10 cellular contexts compared by ENCODE assay signal in the genomic region with DNA sequence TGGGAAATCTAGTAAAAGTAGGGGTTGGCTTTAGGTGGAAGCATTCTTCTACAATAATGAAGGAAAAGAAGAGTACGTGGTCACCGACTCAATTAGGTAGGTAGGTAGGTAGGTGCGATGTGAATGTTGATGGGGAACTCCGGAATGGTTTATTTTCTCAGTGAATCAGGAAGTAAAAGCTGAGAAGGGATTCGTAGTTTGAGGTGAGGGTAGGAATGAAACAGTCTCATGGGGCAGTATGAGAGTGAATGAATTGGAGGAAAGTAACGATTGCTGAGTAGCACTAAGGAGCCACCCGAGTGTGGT. TPM values are rescaled to one million over a fixed set of nuclear protein-coding genes. Genes with fewer than 3 reads are reported as not detected.
DNase-seq lines count a peak whose midpoint lies in the region; ATAC-seq and TF ChIP-seq lines count a peak whose summit lies in the region.
"Had no signal": no experiment of that assay in that cellular context is flagged by ENCODE, and none has a peak within 500 bp of the region (broad histone marks: within the 10 kb centered on the region; RNA-seq: fewer than 3 reads in every experiment).

No MANE protein-coding gene starts in this region.

- no peak for DNase-seq in BE2C
- DNase-seq in coronary artery (ENCODE audit: low spot score), result no peak
- no peak for DNase-seq in naive B cell
- no peak for DNase-seq in COLO668 (lab: John Stamatoyannopoulos, UW; ENCODE audit: unreplicated experiment)
- no peak for DNase-seq in NCI-H510A (lab: John Stamatoyannopoulos, UW)
- DNase-seq in activated CD8-positive, alpha-beta memory T cell treated with anti-CD3 and anti-CD28 coated beads for 24 hours, result no peak

- H3K4me3 ChIP-seq in BE2C (ENCODE audit: low read depth, low read length), result peak overlapping the region; percentile 65
- H3K4me3 ChIP-seq in coronary artery, result peak overlapping the region; percentile 56

- no peaks in the 10 kb centered on the region for H3K9me3 Mint-ChIP-seq in naive B cell
- H3K9me3 Mint-ChIP-seq: natural killer cell had no signal

- H3K36me3 ChIP-seq in BE2C, result no peaks in the 10 kb centered on the region; the same call in none of the 2 replicates

- peak; percentile 3 for ATAC-seq in HG03280 (IDR thresholded peaks at IDR 0.05; ENCODE audit: unreplicated experiment)
- ATAC-seq in naive B cell (ENCODE audit: low read depth in 2 of 2), result peak; percentile 40 to 45
- ATAC-seq in GM21529 (IDR thresholded peaks at IDR 0.05; ENCODE audit: unreplicated experiment), result no peak

- H3K36me3 Mint-ChIP-seq in naive B cell, result no peaks in the 10 kb centered on the region
- H3K36me3 Mint-ChIP-seq: natural killer cell had no signal

- no peaks in the 10 kb centered on the region for H3K9me3 ChIP-seq in BE2C

- H3K27ac Mint-ChIP-seq in naive B cell, result no peak overlapping the region
- H3K27ac Mint-ChIP-seq: natural killer cell had no signal

- no peaks in the 10 kb centered on the region for H3K27me3 ChIP-seq in BE2C

- H3K4me3 Mint-ChIP-seq in naive B cell, result no peak overlapping the region
- H3K4me3 Mint-ChIP-seq: natural killer cell had no signal

- H3K27ac ChIP-seq in coronary artery, result peak overlapping the region; percentile 89 to 93

- no peaks in the 10 kb centered on the region for H3K4me1 ChIP-seq in BE2C

- TF ChIP-seq CTCF in BE2C (IDR thresholded peaks at IDR 0.05; ENCODE audit: low read depth, low read length) (no peak), coronary artery (IDR thresholded peaks at IDR 0.05) (no peak)

- no peaks in the 10 kb centered on the region for H3K27me3 Mint-ChIP-seq in naive B cell

- H3K4me1 Mint-ChIP-seq in naive B cell, result peaks cover 0 to 7% (median 6%) of the 10 kb centered on the region in 3 donors
- H3K4me1 Mint-ChIP-seq: natural killer cell had no signal

RNA-seq across cellular contexts. Expression of gene PER1, which starts 13.9 kb away (rescaled TPM):
- 44.7 TPM for polyA plus RNA-seq in BE2C (2012; ENCODE audit: insufficient read depth, insufficient read length, low read depth)
- 10 to 100 TPM in 5 of 6 donors, 1 to 10 TPM in 1; 4.5 to 20.9 (median 13.5) TPM for polyA plus RNA-seq in naive B cell (ENCODE audit: low read depth in 6 of 6)

RNA-seq across cellular contexts. Expression of gene HES7, which starts 14.4 kb away (rescaled TPM):
- polyA plus RNA-seq in BE2C (2012; ENCODE audit: insufficient read depth, insufficient read length, low read depth), result 4.2 TPM
- polyA plus RNA-seq in naive B cell (ENCODE audit: low read depth in 6 of 6), result not detected

RNA-seq across cellular contexts. Expression of gene ALOXE3, which starts 20.0 kb away (rescaled TPM):
- polyA plus RNA-seq in BE2C (2012; ENCODE audit: insufficient read depth, insufficient read length, low read depth), result not detected
- not detected for polyA plus RNA-seq in naive B cell (ENCODE audit: low read depth in 6 of 6)
- polyA plus RNA-seq: urinary bladder had no signal

RNA-seq across cellular contexts. Expression of gene VAMP2, which starts 24.4 kb away (rescaled TPM):
- 31.2 TPM for polyA plus RNA-seq in BE2C (2012; ENCODE audit: insufficient read depth, insufficient read length, low read depth)
- polyA plus RNA-seq in naive B cell (ENCODE audit: low read depth in 6 of 6), result 10 to 100 TPM; 37.8 to 89.1 (median 65.9) TPM

RNA-seq across cellular contexts. Expression of gene TMEM107, which starts 37.9 kb away (rescaled TPM):
- 1.5 TPM for polyA plus RNA-seq in BE2C (2012; ENCODE audit: insufficient read depth, insufficient read length, low read depth)
- polyA plus RNA-seq in naive B cell (ENCODE audit: low read depth in 6 of 6), result 10 to 100 TPM; 29.9 to 42.3 (median 34.7) TPM
